Comparison of ENCODE assay signal across 8 cellular contexts in genomic region chr1:150628766-150629114, GRCh38. TPM values are rescaled to one million over a fixed set of nuclear protein-coding genes. Genes with fewer than 3 reads are reported as not detected.
A peak's percentile ranks its signal among the peaks of the same experiment; 100 is the strongest.
DNase-seq lines count a peak whose midpoint lies in the region; ATAC-seq, FAIRE-seq and TF ChIP-seq lines count a peak whose summit lies in the region.

No MANE protein-coding gene starts in this region.

- H3K27ac Mint-ChIP-seq in T-helper 2 cell treated with Interferon-gamma antibody and Interleukin-4, amounts not matched to agents 5 μg/mL and 100 μg/mL, for 36 hours = no peak overlapping the region

- no peak for FAIRE-seq in GM12891 (lab: Jason Lieb, UNC)

- TF ChIP-seq POLR2A in GM12891 (IDR thresholded peaks at IDR 0.05; ENCODE audit: low read depth, low read length) = no peak

- peak overlapping the region; percentile 95 for H3K27ac ChIP-seq in VCaP
- H3K27ac ChIP-seq in smooth muscle cell (ENCODE audit: low read depth) = peak overlapping the region; percentile 99

- H4K20me1 ChIP-seq in smooth muscle cell (ENCODE audit: low read depth) = peaks cover 14% of the 10 kb centered on the region

- H3K4me3 Mint-ChIP-seq in T-helper 2 cell treated with Interferon-gamma antibody and Interleukin-4, amounts not matched to agents 5 μg/mL and 100 μg/mL, for 36 hours = no peak overlapping the region

- H3K9ac ChIP-seq in iPS-15b (ENCODE audit: low read depth, low read length) (peak overlapping the region; percentile 87), smooth muscle cell (ENCODE audit: low read depth) (peak overlapping the region; percentile 97)

- H3K27me3 ChIP-seq in iPS-15b (ENCODE audit: control insufficient read depth, insufficient read depth, low read length) (no peaks in the 10 kb centered on the region), smooth muscle cell (ENCODE audit: low read depth) (no peaks in the 10 kb centered on the region)

- peaks cover 25% of the 10 kb centered on the region for H3K36me3 ChIP-seq in iPS-15b (ENCODE audit: control insufficient read depth, insufficient read depth, low read length)
- peaks cover 6% of the 10 kb centered on the region for H3K36me3 ChIP-seq in smooth muscle cell (ENCODE audit: low read depth)

- 4% methylated on average over 9 of the region's 9 CpGs for WGBS in smooth muscle cell (ENCODE audit: low lambda C conversion rate)

- H3K9me3 Mint-ChIP-seq in T-helper 2 cell treated with Interferon-gamma antibody and Interleukin-4, amounts not matched to agents 5 μg/mL and 100 μg/mL, for 36 hours = no peaks in the 10 kb centered on the region

- ATAC-seq in GM19328 (IDR thresholded peaks at IDR 0.05; ENCODE audit: unreplicated experiment) (no peak), GM19397 (IDR thresholded peaks at IDR 0.05; ENCODE audit: unreplicated experiment) (no peak)

- H3K36me3 Mint-ChIP-seq in T-helper 2 cell treated with Interferon-gamma antibody and Interleukin-4, amounts not matched to agents 5 μg/mL and 100 μg/mL, for 36 hours (ENCODE audit: low read depth) = peaks cover 33% of the 10 kb centered on the region

- peaks cover 23% of the 10 kb centered on the region for H3K4me1 Mint-ChIP-seq in T-helper 2 cell treated with Interferon-gamma antibody and Interleukin-4, amounts not matched to agents 5 μg/mL and 100 μg/mL, for 36 hours (ENCODE audit: low read depth)

- TF ChIP-seq CTCF in VCaP (conservative IDR thresholded peaks at IDR 0.05) = no peak
- TF ChIP-seq CTCF in smooth muscle cell (IDR thresholded peaks at IDR 0.05; ENCODE audit: borderline replicate concordance, insufficient read depth, poor library complexity, severe bottlenecking) = no peak

- peaks cover 7% of the 10 kb centered on the region for H3K4me1 ChIP-seq in iPS-15b (ENCODE audit: control insufficient read depth, insufficient read depth, low read length)
- peaks cover 5% of the 10 kb centered on the region for H3K4me1 ChIP-seq in smooth muscle cell (ENCODE audit: low read depth)

- peak overlapping the region; percentile 83 for H3K4me2 ChIP-seq in smooth muscle cell

- DNase-seq in GM12891 (ENCODE audit: insufficient read length, low spot score) (no peak), smooth muscle cell (lab: John Stamatoyannopoulos, UW; ENCODE audit: unreplicated experiment) (no peak), NCI-H2196 treated with DMSO at 0.1 percent for 48 hours (lab: John Stamatoyannopoulos, UW; ENCODE audit: unreplicated experiment) (no peak)
- DNase-seq in T-helper 2 cell treated with Interferon-gamma antibody and Interleukin-4, amounts not matched to agents 5 μg/mL and 100 μg/mL, for 36 hours (ENCODE audit: low spot score) = no peak

- H3K79me2 ChIP-seq in smooth muscle cell (ENCODE audit: low read depth) = peaks cover 20% of the 10 kb centered on the region

- peak overlapping the region; percentile 6 for H2AFZ ChIP-seq in smooth muscle cell (ENCODE audit: low read depth)

- H3K4me3 ChIP-seq in iPS-15b (ENCODE audit: low read depth, low read length) (peak overlapping the region; percentile 95), smooth muscle cell (peak overlapping the region; percentile 95)

- peaks cover 5% of the 10 kb centered on the region for H3F3A ChIP-seq in smooth muscle cell (ENCODE audit: low read depth)

- no peaks in the 10 kb centered on the region for H3K27me3 Mint-ChIP-seq in T-helper 2 cell treated with Interferon-gamma antibody and Interleukin-4, amounts not matched to agents 5 μg/mL and 100 μg/mL, for 36 hours (ENCODE audit: low read depth)

- H3K9me3 ChIP-seq in iPS-15b (ENCODE audit: control insufficient read depth, insufficient read depth, low read length) (no peaks in the 10 kb centered on the region), smooth muscle cell (replicated peaks; ENCODE audit: low read depth) (no peaks in the 10 kb centered on the region)

TF ChIP-seq in GM12891, 5 proteins besides CTCF, POLR2A, EP300 and RAD21:
- TF ChIP-seq PAX5 (IDR thresholded peaks at IDR 0.05; ENCODE audit: insufficient read depth, low read length, severe bottlenecking) (no peak), SPI1 (IDR thresholded peaks at IDR 0.05; ENCODE audit: low read depth, low read length) (no peak), POU2F2 (IDR thresholded peaks at IDR 0.05; ENCODE audit: low read depth, low read length) (0 out of 2 replicates have a peak, but pooled peaks have one; percentile 9), POLR2AphosphoS5 (IDR thresholded peaks at IDR 0.05; ENCODE audit: low read depth, low read length) (no peak), TAF1 (IDR thresholded peaks at IDR 0.05; ENCODE audit: low read depth, low read length) (no peak)

RNA-seq across cellular contexts. Expression of gene ENSA, which starts 0.7 kb away (rescaled TPM):
- 196 TPM for polyA plus RNA-seq in GM12891 (2012; ENCODE audit: low read depth, missing spikeins)
- total RNA-seq in smooth muscle cell = 63.5 and 66.3 TPM in 2 replicates
- 31.3 and 54.7 TPM in 2 replicates for polyA plus RNA-seq in smooth muscle cell

RNA-seq across cellular contexts. Expression of gene MCL1, which starts 49.3 kb away (rescaled TPM):
- polyA plus RNA-seq in GM12891 (2012; ENCODE audit: low read depth, missing spikeins) = 123 TPM
- 519 and 630 TPM in 2 replicates for total RNA-seq in smooth muscle cell
- polyA plus RNA-seq in smooth muscle cell = 224 and 247 TPM in 2 replicates
